ENCODE assay signal across 1 cellular context in genomic region chr9:131361202-131361833, GRCh38.
TF ChIP-seq lines count a peak whose summit lies in the region.

No MANE protein-coding gene starts in this region.

TF ChIP-seq in K562, 482 proteins besides CTCF, POLR2A, EP300 and RAD21 (continued from another document and continues in another):
- TF ChIP-seq PCBP1 (IDR thresholded peaks at IDR 0.05; ENCODE audit: low read depth, low read length, poor library complexity, severe bottlenecking) (no peak), TRIM24 (IDR thresholded peaks at IDR 0.05) (0 out of 4 replicates have a peak, but pooled peaks of 1 of the 2 experiments have one; percentile 9), ZNF398 (CRISPR knock-in tag; IDR thresholded peaks at IDR 0.05) (no peak), ZNF551 (CRISPR knock-in tag; IDR thresholded peaks at IDR 0.05) (no peak), ZKSCAN8 (CRISPR knock-in tag; IDR thresholded peaks at IDR 0.05) (peak; percentile 32; the same call in 1 of the 2 replicates), SOX6 (IDR thresholded peaks at IDR 0.05) (peak; percentile 72), L3MBTL2 (IDR thresholded peaks at IDR 0.05) (peak; percentile 93), PHTF2 (CRISPR knock-in tag; IDR thresholded peaks at IDR 0.05) (no peak), BRF2 (IDR thresholded peaks at IDR 0.05; ENCODE audit: borderline replicate concordance, insufficient read depth, insufficient read length) (no peak), XRCC3 (IDR thresholded peaks at IDR 0.05) (no peak), PHB2 (IDR thresholded peaks at IDR 0.05; ENCODE audit: low read depth) (no peak), THAP12 (CRISPR knock-in tag; IDR thresholded peaks at IDR 0.05) (no peak), LARP7 (IDR thresholded peaks at IDR 0.05) (no peak), NR1H2 (CRISPR knock-in tag; IDR thresholded peaks at IDR 0.05) (no peak), ARID3B (CRISPR knock-in tag; IDR thresholded peaks at IDR 0.05; ENCODE audit: borderline replicate concordance) (no peak), PRMT5 (CRISPR knock-in tag; IDR thresholded peaks at IDR 0.05) (no peak), RNF2 (IDR thresholded peaks at IDR 0.05) (0 out of 2 replicates have a peak, but pooled peaks have one; percentile 19), NFATC3 (IDR thresholded peaks at IDR 0.05) (no peak), NUFIP1 (IDR thresholded peaks at IDR 0.05; ENCODE audit: partially characterized antibody) (no peak), TAF7 (tag; IDR thresholded peaks at IDR 0.05) (no peak), ZNF274 (IDR thresholded peaks at IDR 0.05; ENCODE audit: borderline replicate concordance, low read depth, low read length) (no peak), JUND (IDR thresholded peaks at IDR 0.05; ENCODE audit: borderline replicate concordance, low read depth, low read length) (no peak), JUND (tag; IDR thresholded peaks at IDR 0.05; ENCODE audit: borderline replicate concordance, low read depth, low read length) (0 out of 3 replicates have a peak, but pooled peaks have one; percentile 33), MGA (IDR thresholded peaks at IDR 0.05) (peak; percentile 94), STAT5B (CRISPR knock-in tag; IDR thresholded peaks at IDR 0.05) (no peak), ETS1 (conservative IDR thresholded peaks at IDR 0.05; ENCODE audit: control insufficient read depth, low read depth, low read length) (no peak), MAFG (tag; conservative IDR thresholded peaks at IDR 0.05) (peak; percentile 77), BCOR (IDR thresholded peaks at IDR 0.05) (no peak), CREB3 (tag; conservative IDR thresholded peaks at IDR 0.05; ENCODE audit: low read depth) (0 out of 2 replicates have a peak, but pooled peaks have one; percentile 52), GATA2 (CRISPR knock-in tag; IDR thresholded peaks at IDR 0.05) (0 out of 2 replicates have a peak, but pooled peaks have one; percentile 22), NR3C1 (CRISPR knock-in tag; IDR thresholded peaks at IDR 0.05) (no peak), LEF1 (IDR thresholded peaks at IDR 0.05) (no peak), KLF16 (IDR thresholded peaks at IDR 0.05) (no peak), HDAC2 (IDR thresholded peaks at IDR 0.05) (0 out of 2 replicates have a peak, but pooled peaks have one; percentile 14), ZNF232 (CRISPR knock-in tag; IDR thresholded peaks at IDR 0.05) (no peak), POLR2AphosphoS2 (IDR thresholded peaks at IDR 0.05; ENCODE audit: low read length) (no peak), BHLHE40 (IDR thresholded peaks at IDR 0.05; ENCODE audit: low read length) (0 out of 2 replicates have a peak, but pooled peaks have one; percentile 26), ZNF384 (IDR thresholded peaks at IDR 0.05; ENCODE audit: low read depth, low read length) (0 out of 2 replicates have a peak, but pooled peaks have one; percentile 43), ZBTB1 (CRISPR knock-in tag; IDR thresholded peaks at IDR 0.05; ENCODE audit: borderline replicate concordance, low read depth) (no peak), RBM14 (IDR thresholded peaks at IDR 0.05; ENCODE audit: borderline replicate concordance, insufficient read depth, low read depth, low read length) (no peak), ZNF655 (CRISPR knock-in tag; IDR thresholded peaks at IDR 0.05) (no peak), SMC3 (conservative IDR thresholded peaks at IDR 0.05; ENCODE audit: insufficient read depth, low read depth, low read length) (no peak)
